In the genomic region with DNA sequence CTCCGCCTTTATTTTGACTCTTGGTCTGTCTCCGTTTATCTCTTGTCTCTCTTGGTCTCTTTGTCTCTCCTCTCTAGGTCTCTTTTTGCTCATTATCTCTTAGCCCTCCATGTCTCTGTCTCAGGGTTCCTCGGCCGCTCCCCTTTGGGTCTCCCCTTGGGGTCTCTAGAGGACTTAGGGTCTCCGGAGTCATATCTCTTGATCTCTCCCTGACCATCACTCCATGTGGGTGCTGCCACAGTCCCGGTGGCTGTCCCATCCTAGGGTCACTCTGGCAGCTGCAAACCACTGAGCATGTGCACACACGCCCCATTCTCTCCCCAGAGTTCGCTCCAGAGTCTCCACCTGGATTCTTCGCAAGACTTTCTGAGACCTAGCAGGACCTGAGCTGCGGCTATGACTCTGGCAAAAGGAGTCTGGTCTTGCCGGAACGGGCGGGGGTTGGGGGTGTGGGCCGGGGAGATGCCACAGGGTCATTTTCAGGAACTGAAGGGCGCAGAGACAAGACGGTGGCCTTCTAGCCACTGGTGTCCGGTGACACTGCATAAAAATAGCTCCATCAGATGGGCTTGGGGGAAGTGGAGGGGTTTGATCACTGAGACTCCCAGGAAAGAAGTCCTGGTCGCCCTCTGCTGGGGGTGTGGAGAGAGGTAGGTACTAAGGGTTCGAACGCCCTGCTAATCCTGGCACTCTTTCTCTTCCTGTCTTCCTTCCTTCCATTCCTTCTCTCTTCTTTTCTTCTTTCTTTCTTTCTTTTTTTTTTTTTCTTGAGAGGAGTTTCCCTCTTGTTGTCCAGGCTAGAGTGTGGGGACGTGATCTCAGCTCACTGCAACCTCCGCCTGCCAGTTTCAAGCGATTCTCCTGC, we compare ENCODE assay signal across 9 cellular contexts. TPM values are rescaled to one million over a fixed set of nuclear protein-coding genes. Genes with fewer than 3 reads are reported as not detected.
DNase-seq lines count a peak whose midpoint lies in the region; ATAC-seq and TF ChIP-seq lines count a peak whose summit lies in the region.
"Had no signal": no experiment of that assay in that cellular context is flagged by ENCODE, and none has a peak within 500 bp of the region (broad histone marks: within the 10 kb centered on the region; RNA-seq: fewer than 3 reads in every experiment).

No MANE protein-coding gene starts in this region.

- no peak overlapping the region for H2AFZ ChIP-seq in OCI-LY7 (ENCODE audit: low read length)

- DNase-seq in activated naive CD8-positive, alpha-beta T cell treated with anti-CD3 and anti-CD28 coated beads for 36 hours, result no peak
- DNase-seq in OCI-LY7 (ENCODE audit: low spot score), result peak; percentile 19
- DNase-seq in stimulated activated naive CD8-positive, alpha-beta T cell treated with anti-CD3 and anti-CD28 coated beads, Interleukin-15, amount 100 ng/mL, for 72 hours, result no peak
- no peak for DNase-seq in kidney glomerular epithelial cell (lab: John Stamatoyannopoulos, UW)

- H3K9me3 Mint-ChIP-seq in activated naive CD8-positive, alpha-beta T cell (ENCODE audit: low read depth), result no peaks in the 10 kb centered on the region
- peaks cover 1% of the 10 kb centered on the region for H3K9me3 Mint-ChIP-seq in activated naive CD8-positive, alpha-beta T cell treated with anti-CD3 and anti-CD28 coated beads for 36 hours
- peaks cover 5 to 16% of the 10 kb centered on the region in 2 donors for H3K9me3 Mint-ChIP-seq in stimulated activated naive CD8-positive, alpha-beta T cell treated with anti-CD3 and anti-CD28 coated beads, Interleukin-15, amount 100 ng/mL, for 72 hours

- ATAC-seq in esophagus mucosa, result peak; percentile 21
- ATAC-seq in stimulated activated naive CD8-positive, alpha-beta T cell treated with anti-CD3 and anti-CD28 coated beads, Interleukin-15, amount 100 ng/mL, for 72 hours, result no peak
- no peak for ATAC-seq in GM21786 (IDR thresholded peaks at IDR 0.05; ENCODE audit: unreplicated experiment)
- no peak for ATAC-seq in GM19035 (IDR thresholded peaks at IDR 0.05; ENCODE audit: unreplicated experiment)

- H3K4me1 Mint-ChIP-seq in activated naive CD8-positive, alpha-beta T cell (ENCODE audit: low read depth), result peaks cover 8% of the 10 kb centered on the region
- H3K4me1 Mint-ChIP-seq in activated naive CD8-positive, alpha-beta T cell treated with anti-CD3 and anti-CD28 coated beads for 36 hours, result peaks cover 10% of the 10 kb centered on the region
- peaks cover 12% of the 10 kb centered on the region for H3K4me1 Mint-ChIP-seq in stimulated activated naive CD8-positive, alpha-beta T cell treated with anti-CD3 and anti-CD28 coated beads, Interleukin-15, amount 100 ng/mL, for 72 hours

- peaks cover 32% of the 10 kb centered on the region for H3K27me3 Mint-ChIP-seq in activated naive CD8-positive, alpha-beta T cell
- peaks cover 70% of the 10 kb centered on the region for H3K27me3 Mint-ChIP-seq in activated naive CD8-positive, alpha-beta T cell treated with anti-CD3 and anti-CD28 coated beads for 36 hours
- H3K27me3 Mint-ChIP-seq in stimulated activated naive CD8-positive, alpha-beta T cell treated with anti-CD3 and anti-CD28 coated beads, Interleukin-15, amount 100 ng/mL, for 72 hours, result peaks cover 74% of the 10 kb centered on the region

- H3K36me3 ChIP-seq in OCI-LY7 (ENCODE audit: insufficient read depth, low read length), result no peaks in the 10 kb centered on the region

- peak overlapping the region; percentile 67 for H3K4me3 Mint-ChIP-seq in activated naive CD8-positive, alpha-beta T cell
- H3K4me3 Mint-ChIP-seq in activated naive CD8-positive, alpha-beta T cell treated with anti-CD3 and anti-CD28 coated beads for 36 hours, result no peak overlapping the region
- peak overlapping the region; percentile 9 to 78 for H3K4me3 Mint-ChIP-seq in stimulated activated naive CD8-positive, alpha-beta T cell treated with anti-CD3 and anti-CD28 coated beads, Interleukin-15, amount 100 ng/mL, for 72 hours

- CTCF ChIA-PET in OCI-LY7 (lab: Charles Lee; ENCODE audit: unreplicated experiment), result no interaction called here

- no peaks in the 10 kb centered on the region for H3K4me1 ChIP-seq in OCI-LY7 (ENCODE audit: insufficient read depth, low read length, poor library complexity, severe bottlenecking)

- no peaks in the 10 kb centered on the region for H3K9me2 ChIP-seq in OCI-LY7 (ENCODE audit: insufficient read depth, low read length)

- no peak overlapping the region for H3K27ac Mint-ChIP-seq in activated naive CD8-positive, alpha-beta T cell
- no peak overlapping the region for H3K27ac Mint-ChIP-seq in activated naive CD8-positive, alpha-beta T cell treated with anti-CD3 and anti-CD28 coated beads for 36 hours
- H3K27ac Mint-ChIP-seq in stimulated activated naive CD8-positive, alpha-beta T cell treated with anti-CD3 and anti-CD28 coated beads, Interleukin-15, amount 100 ng/mL, for 72 hours, result no peak overlapping the region

- no peaks in the 10 kb centered on the region for H3K79me2 ChIP-seq in OCI-LY7 (ENCODE audit: insufficient read depth, low read depth, low read length)

- no peak overlapping the region for H3K4me2 ChIP-seq in OCI-LY7 (ENCODE audit: low read length)

- TF ChIP-seq CTCF in OCI-LY7 (conservative IDR thresholded peaks at IDR 0.05; ENCODE audit: low read length), result peak; percentile 52

- no peak overlapping the region for H3K4me3 ChIP-seq in OCI-LY7 (ENCODE audit: low read depth, low read length, poor library complexity, severe bottlenecking)

- intact Hi-C loops in OCI-LY7 (cut with micrococcal nuclease; ENCODE audit: unreplicated experiment), result no loop called here

- peaks cover 3% of the 10 kb centered on the region for H3K36me3 Mint-ChIP-seq in activated naive CD8-positive, alpha-beta T cell
- peaks cover 2% of the 10 kb centered on the region for H3K36me3 Mint-ChIP-seq in activated naive CD8-positive, alpha-beta T cell treated with anti-CD3 and anti-CD28 coated beads for 36 hours

- H3K27ac ChIP-seq in OCI-LY7 (ENCODE audit: low read depth, low read length, poor library complexity, severe bottlenecking), result no peak overlapping the region

- H4K20me1 ChIP-seq in OCI-LY7 (ENCODE audit: insufficient read depth, low read length), result no peaks in the 10 kb centered on the region

- POLR2A ChIA-PET in OCI-LY7 (lab: Charles Lee), result interaction anchor here (0.7 kb wide), 1 partner anchor 24 kb away, joined by 4 read pairs; no protein-coding TSS in a partner anchor

- BruUV-seq in OCI-LY7 (replicated peaks; lab: Mats Ljungman, UMichigan), result no TSS peak

- H3K9me3 ChIP-seq in OCI-LY7 (ENCODE audit: low read length), result no peaks in the 10 kb centered on the region

RNA-seq across cellular contexts. Expression of gene KCNA7, which starts 1.2 kb away (rescaled TPM):
- total RNA-seq in activated naive CD8-positive, alpha-beta T cell treated with anti-CD3 and anti-CD28 coated beads for 36 hours, result not detected
- not detected in 2 replicates for total RNA-seq in OCI-LY7 (2014; rRNA removed; shearing (Covaris generic))
- total RNA-seq in OCI-LY7 (2022) (not detected in 2 replicates), esophagus mucosa (not detected)

RNA-seq across cellular contexts. Expression of gene NTF4, which starts 9.1 kb away (rescaled TPM):
- total RNA-seq in activated naive CD8-positive, alpha-beta T cell treated with anti-CD3 and anti-CD28 coated beads for 36 hours, result not detected
- total RNA-seq in OCI-LY7 (2014; rRNA removed; shearing (Covaris generic)), result not detected in 2 replicates
- total RNA-seq in OCI-LY7 (2022) (not detected in 2 replicates), esophagus mucosa (5.6 TPM)
- total RNA-seq: mononuclear cell had no signal

RNA-seq across cellular contexts. Expression of gene SNRNP70, which starts 11.5 kb away (rescaled TPM):
- 100 to 1,000 TPM; 205 to 230 TPM for total RNA-seq in activated naive CD8-positive, alpha-beta T cell treated with anti-CD3 and anti-CD28 coated beads for 36 hours
- 392 and 446 TPM in 2 replicates for total RNA-seq in OCI-LY7 (2014; rRNA removed; shearing (Covaris generic))
- total RNA-seq in OCI-LY7 (2022) (181 and 198 TPM in 2 replicates), esophagus mucosa (82.3 TPM)

RNA-seq across cellular contexts. Expression of gene CGB7, which starts 16.2 kb away (rescaled TPM):
- not detected for total RNA-seq in activated naive CD8-positive, alpha-beta T cell treated with anti-CD3 and anti-CD28 coated beads for 36 hours
- total RNA-seq in OCI-LY7 (2014; rRNA removed; shearing (Covaris generic)), result not detected in 2 replicates
- total RNA-seq in OCI-LY7 (2022), result not detected in 2 replicates
- 0.52 TPM for total RNA-seq in esophagus mucosa
- total RNA-seq: mononuclear cell had no signal

RNA-seq across cellular contexts. Expression of gene CGB8, which starts 24.8 kb away (rescaled TPM):
- total RNA-seq in activated naive CD8-positive, alpha-beta T cell treated with anti-CD3 and anti-CD28 coated beads for 36 hours, result not detected
- total RNA-seq in OCI-LY7 (2014; rRNA removed; shearing (Covaris generic)), result not detected in 2 replicates
- total RNA-seq in OCI-LY7 (2022) (not detected in 2 replicates), esophagus mucosa (not detected)
- total RNA-seq: mononuclear cell had no signal
